Comparison of ENCODE assay signal across 9 cellular contexts in the genomic region with DNA sequence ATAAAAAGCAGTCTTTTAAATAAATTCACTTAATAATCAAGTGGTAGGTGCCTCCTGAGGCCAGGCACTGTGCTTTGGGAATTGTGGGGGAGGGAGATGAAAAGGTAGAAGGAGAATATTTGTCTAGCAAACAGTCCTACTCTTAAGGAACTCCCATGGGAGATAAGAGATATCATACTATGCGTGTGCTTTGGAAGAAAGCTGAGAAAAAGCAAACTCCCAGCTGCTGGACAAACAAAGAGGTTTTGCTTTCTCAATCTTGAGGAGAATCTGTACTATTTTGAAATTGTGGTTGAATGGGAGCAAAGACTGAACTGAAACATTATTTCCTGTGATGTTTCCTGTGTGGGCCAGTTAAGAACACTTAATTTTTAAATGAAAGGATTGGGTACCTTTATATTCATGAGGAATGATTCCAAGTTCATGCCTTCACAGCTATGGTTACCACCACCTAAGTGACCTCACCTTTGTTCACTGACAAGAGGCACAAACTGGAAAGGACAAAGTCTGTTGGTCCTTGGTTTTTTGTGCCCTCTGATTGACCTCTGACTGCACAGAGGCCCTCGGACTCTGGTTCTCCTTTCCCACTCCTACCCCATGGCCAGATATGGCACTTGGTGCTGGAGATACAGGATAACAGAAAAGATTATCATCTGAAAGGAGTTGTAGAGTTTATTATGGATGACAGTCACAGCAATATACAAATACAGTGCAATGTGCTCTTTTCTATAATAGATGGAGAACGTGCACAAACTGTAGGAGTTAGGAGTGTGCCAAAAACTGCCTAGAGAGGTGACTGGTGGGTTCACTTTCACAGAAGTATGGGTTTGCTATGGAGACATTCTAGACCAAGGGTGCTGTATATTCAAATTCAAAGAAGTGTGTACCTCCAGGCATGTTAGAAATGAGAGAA. TPM values are rescaled to one million over a fixed set of nuclear protein-coding genes. Genes with fewer than 3 reads are reported as not detected.
DNase-seq lines count a peak whose midpoint lies in the region; ATAC-seq and TF ChIP-seq lines count a peak whose summit lies in the region.
"Had no signal": no experiment of that assay in that cellular context is flagged by ENCODE, and none has a peak within 500 bp of the region (broad histone marks: within the 10 kb centered on the region; RNA-seq: fewer than 3 reads in every experiment).

No MANE protein-coding gene starts in this region.

- intact Hi-C loops in CD14-positive monocyte (cut with micrococcal nuclease): loop anchor here (5.0 to 10.0 kb wide), 3 partner anchors 90 to 328 kb away; a partner anchor contains a TSS
- intact Hi-C loops in activated CD8-positive, alpha-beta T cell treated with anti-CD3 and anti-CD28 coated beads for 36 hours (cut with micrococcal nuclease): loop anchor here (5.0 to 10.0 kb wide), 3 partner anchors 200 to 343 kb away; a partner anchor contains a TSS

- H3K4me3 Mint-ChIP-seq in CD14-positive monocyte: peak overlapping the region; percentile 94 to 99
- peak overlapping the region; percentile 91 for H3K4me3 Mint-ChIP-seq in activated CD8-positive, alpha-beta T cell treated with anti-CD3 and anti-CD28 coated beads for 36 hours

- no peaks in the 10 kb centered on the region for H3K36me3 ChIP-seq in mucosa of stomach (ENCODE audit: control insufficient read depth, insufficient read depth, low read length)

- H3K4me1 Mint-ChIP-seq in CD14-positive monocyte: peaks cover 66% of the 10 kb centered on the region
- peaks cover 27% of the 10 kb centered on the region for H3K4me1 Mint-ChIP-seq in activated CD8-positive, alpha-beta T cell treated with anti-CD3 and anti-CD28 coated beads for 36 hours (ENCODE audit: low read depth)

- peaks cover 0 to 2% (median 0%) of the 10 kb centered on the region in 3 donors for H3K27me3 Mint-ChIP-seq in CD14-positive monocyte (ENCODE audit: low read depth in 3 of 3)
- H3K27me3 Mint-ChIP-seq in activated CD8-positive, alpha-beta T cell treated with anti-CD3 and anti-CD28 coated beads for 36 hours: no peaks in the 10 kb centered on the region

- TF ChIP-seq CTCF in CD14-positive monocyte (IDR thresholded peaks at IDR 0.05): no peak
- TF ChIP-seq CTCF in activated CD8-positive, alpha-beta T cell treated with anti-CD3 and anti-CD28 coated beads for 36 hours (IDR thresholded peaks at IDR 0.05): no peak

- peak overlapping the region; percentile 99 to 100 (median 100) for H3K27ac Mint-ChIP-seq in CD14-positive monocyte
- peak overlapping the region; percentile 99 for H3K27ac Mint-ChIP-seq in activated CD8-positive, alpha-beta T cell treated with anti-CD3 and anti-CD28 coated beads for 36 hours

- no peaks in the 10 kb centered on the region for H3K27me3 ChIP-seq in mucosa of stomach (ENCODE audit: control insufficient read depth, insufficient read depth, low read length)

- CTCF ChIA-PET in activated CD8-positive, alpha-beta T cell treated with anti-CD3 and anti-CD28 coated beads for 36 hours (lab: Charles Lee): interaction anchor here (1.0 to 1.7 kb wide), 6 partner anchors 9 to 200 kb away, joined by 3 to 6 read pairs (median 3); a partner anchor contains a TSS

- no peaks in the 10 kb centered on the region for H3K9me3 Mint-ChIP-seq in CD14-positive monocyte
- H3K9me3 Mint-ChIP-seq in activated CD8-positive, alpha-beta T cell treated with anti-CD3 and anti-CD28 coated beads for 36 hours: no peaks in the 10 kb centered on the region

- peak; percentile 46 for DNase-seq in CD14-positive monocyte (ENCODE audit: low spot score)
- peak; percentile 41 for DNase-seq in activated CD8-positive, alpha-beta T cell treated with anti-CD3 and anti-CD28 coated beads for 36 hours
- no peak for DNase-seq in DMS79 treated with DMSO at 0.1 percent for 48 hours (lab: John Stamatoyannopoulos, UW)
- DNase-seq: occipital lobe had no signal

- ATAC-seq in HG03439 (IDR thresholded peaks at IDR 0.05; ENCODE audit: unreplicated experiment) (peak; percentile 2), HG02763 (IDR thresholded peaks at IDR 0.05; ENCODE audit: unreplicated experiment) (no peak), HG03135 (IDR thresholded peaks at IDR 0.05; ENCODE audit: unreplicated experiment) (no peak), HG03097 (IDR thresholded peaks at IDR 0.05; ENCODE audit: low FRiP score, unreplicated experiment) (no peak)
- peak; percentile 4 for ATAC-seq in activated CD8-positive, alpha-beta T cell treated with anti-CD3 and anti-CD28 coated beads for 36 hours

- H3K9me3 ChIP-seq in mucosa of stomach (ENCODE audit: control insufficient read depth, low read length): no peaks in the 10 kb centered on the region

- peak overlapping the region; percentile 45 for H3K9ac ChIP-seq in mucosa of stomach (ENCODE audit: low read length)

- H3K4me1 ChIP-seq in mucosa of stomach (ENCODE audit: control insufficient read depth, insufficient read depth, low read length): peaks cover 7% of the 10 kb centered on the region

- peaks cover 26 to 30% of the 10 kb centered on the region in 2 donors for H3K36me3 Mint-ChIP-seq in CD14-positive monocyte
- peaks cover 47% of the 10 kb centered on the region for H3K36me3 Mint-ChIP-seq in activated CD8-positive, alpha-beta T cell treated with anti-CD3 and anti-CD28 coated beads for 36 hours (ENCODE audit: low read depth)

- POLR2A ChIA-PET in activated CD8-positive, alpha-beta T cell treated with anti-CD3 and anti-CD28 coated beads for 36 hours (lab: Charles Lee): interaction anchor here (0.6 to 6.3 kb wide), 19 partner anchors 8 to 346 kb away, joined by 3 to 65 read pairs (median 5); a partner anchor contains a TSS

- no peak overlapping the region for H3K4me3 ChIP-seq in mucosa of stomach (ENCODE audit: low read length)

RNA-seq across cellular contexts. Expression of a gene that starts 1.6 kb away (rescaled TPM):
- polyA plus RNA-seq in CD14-positive monocyte: 1,000 to 10,000 TPM; 1,107 to 1,222 TPM
- total RNA-seq in activated CD8-positive, alpha-beta T cell treated with anti-CD3 and anti-CD28 coated beads for 36 hours: 100 to 1,000 TPM; 251 to 257 TPM

Comparison
In these comparisons a context has a peak if more than half of its experiments do, and no peak if none do; other contexts are left out.
1. ATAC-seq: peak in HG03439 (single experiment) and activated CD8-positive, alpha-beta T cell treated with anti-CD3 and anti-CD28 coated beads for 36 hours (single experiment); none in HG02763 (single experiment), HG03135 (single experiment) and HG03097 (single experiment).